Comparison of ENCODE assay signal across 9 cellular contexts in genomic region chr2:191155608-191156071, GRCh38. TPM values are rescaled to one million over a fixed set of nuclear protein-coding genes. Genes with fewer than 3 reads are reported as not detected.
A peak's percentile ranks its signal among the peaks of the same experiment; 100 is the strongest.
DNase-seq lines count a peak whose midpoint lies in the region; ATAC-seq and TF ChIP-seq lines count a peak whose summit lies in the region.
"Had no signal": no experiment of that assay in that cellular context is flagged by ENCODE, and none has a peak within 500 bp of the region (broad histone marks: within the 10 kb centered on the region; RNA-seq: fewer than 3 reads in every experiment).

No MANE protein-coding gene starts in this region.

- H3K4me1 ChIP-seq in CD4-positive, alpha-beta memory T cell (ENCODE audit: insufficient read depth, low read length), result peaks cover 12% of the 10 kb centered on the region
- no peaks in the 10 kb centered on the region for H3K4me1 ChIP-seq in ovary (ENCODE audit: insufficient read depth)
- H3K4me1 ChIP-seq: SJSA1 had no signal

- intact Hi-C loops in CD4-positive, alpha-beta memory T cell (cut with micrococcal nuclease), result loop anchor here (1.0 to 5.0 kb wide), 3 partner anchors 103 to 374 kb away; no protein-coding TSS in a partner anchor
- intact Hi-C loops in ovary (cut with DNase I), result no loop called here

- CTCF ChIA-PET in CD4-positive, alpha-beta memory T cell (lab: Charles Lee; ENCODE audit: partially characterized antibody), result interaction anchor here (0.7 to 4.2 kb wide), 49 partner anchors 11 to 471 kb away, joined by 3 to 567 read pairs (median 7); partner anchors contain the start of gene STAT1

- no peak overlapping the region for H3K27ac ChIP-seq in CD4-positive, alpha-beta memory T cell (ENCODE audit: low read depth, low read length)
- H3K27ac ChIP-seq in ovary, result no peak overlapping the region
- H3K27ac ChIP-seq: SJSA1 had no signal

- no peaks in the 10 kb centered on the region for H3K9me3 Mint-ChIP-seq in CD4-positive, alpha-beta memory T cell

- peaks cover 0 to 3% of the 10 kb centered on the region in 2 donors for H3K36me3 Mint-ChIP-seq in CD4-positive, alpha-beta memory T cell

- DNase-seq in CD4-positive, alpha-beta memory T cell, result peak in 4 of 5 donors; percentile 50 to 59 (median 56)
- DNase-seq in HuH-7 (ENCODE audit: low spot score) (peak; percentile 58), SIG-M5 (lab: John Stamatoyannopoulos, UW) (peak; percentile 11), epithelial cell of proximal tubule (ENCODE audit: low read depth) (no peak), pulmonary artery endothelial cell (ENCODE audit: low read depth, low spot score) (peak; percentile 15), ovary (no peak), cortex of kidney (lab: John Stamatoyannopoulos, UW) (no peak)

- peaks cover 20 to 31% (median 22%) of the 10 kb centered on the region in 4 donors for H3K4me1 Mint-ChIP-seq in CD4-positive, alpha-beta memory T cell

- POLR2A ChIA-PET in CD4-positive, alpha-beta memory T cell (lab: Charles Lee; ENCODE audit: partially characterized antibody), result interaction anchor here (0.9 to 4.0 kb wide), 11 partner anchors 89 to 141 kb away, joined by 3 to 70 read pairs (median 4); partner anchors contain the start of gene STAT1

- H3K4me3 Mint-ChIP-seq in CD4-positive, alpha-beta memory T cell, result no peak overlapping the region

- H3K4me3 ChIP-seq in CD4-positive, alpha-beta memory T cell (ENCODE audit: low read length in 2 of 2), result no peak overlapping the region
- H3K4me3 ChIP-seq in epithelial cell of proximal tubule (ENCODE audit: low read depth, low read length) (no peak overlapping the region), ovary (no peak overlapping the region)
- H3K4me3 ChIP-seq: SJSA1 had no signal

- peak overlapping the region in 5 of 7 donors; percentile 9 to 80 (median 47) for H3K27ac Mint-ChIP-seq in CD4-positive, alpha-beta memory T cell

- TF ChIP-seq POLR2A in ovary (IDR thresholded peaks at IDR 0.05), result no peak

- TF ChIP-seq EP300 in ovary (IDR thresholded peaks at IDR 0.05), result no peak

- no peaks in the 10 kb centered on the region for H3K36me3 ChIP-seq in CD4-positive, alpha-beta memory T cell (ENCODE audit: insufficient read depth, low read length)
- H3K36me3 ChIP-seq in ovary, result no peaks in the 10 kb centered on the region
- H3K36me3 ChIP-seq: SJSA1 had no signal

- H3K27me3 ChIP-seq in CD4-positive, alpha-beta memory T cell (ENCODE audit: insufficient read depth, low read length), result no peaks in the 10 kb centered on the region
- H3K27me3 ChIP-seq in ovary, result no peaks in the 10 kb centered on the region
- H3K27me3 ChIP-seq: SJSA1 had no signal

- no peaks in the 10 kb centered on the region for H3K9me3 ChIP-seq in CD4-positive, alpha-beta memory T cell (ENCODE audit: control insufficient read depth in 1 of 2, low read length in 2 of 2)
- H3K9me3 ChIP-seq in ovary, result no peaks in the 10 kb centered on the region
- H3K9me3 ChIP-seq: SJSA1 had no signal

- 56 to 62% (median 56%) methylated on average over 1 of the region's 1 CpG for WGBS in ovary, 3 donors

- peaks cover 5 to 6% of the 10 kb centered on the region in 2 donors for H3K27me3 Mint-ChIP-seq in CD4-positive, alpha-beta memory T cell

- TF ChIP-seq CTCF in epithelial cell of proximal tubule (conservative IDR thresholded peaks at IDR 0.05; ENCODE audit: low read depth, low read length), result peak; percentile 77
- TF ChIP-seq CTCF in ovary (IDR thresholded peaks at IDR 0.05), result peak in 1 of 3 donors; percentile 18

- ATAC-seq in GM18858 (IDR thresholded peaks at IDR 0.05; ENCODE audit: unreplicated experiment), result peak; percentile 45

RNA-seq across cellular contexts. Expression of gene STAT4, which starts 4.8 kb away (rescaled TPM):
- 100 to 1,000 TPM; 114 to 119 TPM for total RNA-seq in CD4-positive, alpha-beta memory T cell
- 10 to 100 TPM; 69.7 to 76.6 TPM for polyA plus RNA-seq in CD4-positive, alpha-beta memory T cell
- total RNA-seq in epithelial cell of proximal tubule (0.72 and 1.6 TPM in 2 replicates), pulmonary artery endothelial cell (0.13 and 0.56 TPM in 2 replicates), ovary (1 to 10 TPM in 6 of 7 donors, under 1 TPM in 1; 0.52 to 3.0 (median 1.5) TPM)
- polyA plus RNA-seq in ovary, result 1 to 10 TPM; 1.3 to 3.6 TPM

Comparison
In these comparisons a context has a peak if more than half of its experiments do, and no peak if none do; other contexts are left out.
1. DNase-seq: peak in CD4-positive, alpha-beta memory T cell (4 of 5), HuH-7 (single experiment), SIG-M5 (single experiment) and pulmonary artery endothelial cell (single experiment); none in epithelial cell of proximal tubule (single experiment), ovary (0 of 5) and cortex of kidney (single experiment).
2. RNA of gene STAT4, which starts 4.8 kb away (total RNA-seq): 114 to 119 TPM in CD4-positive, alpha-beta memory T cell; 0.72 to 1.6 TPM in epithelial cell of proximal tubule, 0.52 to 3.0 TPM in ovary and 0.13 to 0.56 TPM in pulmonary artery endothelial cell; every median in the first group is over 10 times any median in the second.